Comparison of ENCODE assay signal across 10 cellular contexts in the genomic region with DNA sequence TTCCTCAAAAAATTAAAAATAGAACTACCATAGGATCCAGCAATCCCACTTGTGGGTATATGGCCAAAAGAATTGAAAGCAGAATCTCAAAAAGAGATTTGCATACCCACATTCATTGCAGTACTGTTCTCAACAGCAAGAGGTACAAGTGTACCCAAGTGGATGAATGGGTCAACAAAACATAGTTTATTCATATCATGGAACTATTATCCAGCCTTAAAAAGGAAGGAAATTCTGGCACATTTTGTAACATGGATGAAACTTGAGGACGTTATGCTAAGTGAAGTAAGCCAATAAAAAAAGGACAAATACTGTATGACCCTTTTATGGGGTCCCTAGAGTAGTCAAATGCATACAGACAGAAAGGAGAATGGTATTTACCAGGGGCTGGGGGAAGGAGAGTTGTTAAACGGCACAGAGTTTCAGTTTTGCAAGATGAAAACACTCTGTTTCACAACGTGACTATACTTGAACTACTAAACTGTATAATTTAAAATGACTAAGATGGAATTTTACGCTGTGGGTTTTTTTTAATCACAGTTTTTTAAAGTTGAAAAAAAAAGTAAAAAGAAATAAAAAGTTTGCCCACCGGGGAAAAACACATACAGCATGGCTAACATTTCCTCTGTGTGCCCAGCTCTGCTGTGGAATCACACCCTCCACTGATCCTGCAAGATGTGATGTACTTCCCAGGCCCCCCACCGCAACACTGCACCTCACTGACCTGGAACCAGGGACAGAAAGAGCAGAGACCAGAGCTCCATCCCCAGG. TPM values are rescaled to one million over a fixed set of nuclear protein-coding genes. Genes with fewer than 3 reads are reported as not detected.
DNase-seq lines count a peak whose midpoint lies in the region; ATAC-seq and TF ChIP-seq lines count a peak whose summit lies in the region.
"Had no signal": no experiment of that assay in that cellular context is flagged by ENCODE, and none has a peak within 500 bp of the region (broad histone marks: within the 10 kb centered on the region; RNA-seq: fewer than 3 reads in every experiment).

No MANE protein-coding gene starts in this region.

- H3K4me1 ChIP-seq in gastrocnemius medialis = no peaks in the 10 kb centered on the region
- H3K4me1 ChIP-seq: gastroesophageal sphincter had no signal

- POLR2A ChIA-PET in activated CD4-positive, alpha-beta memory T cell treated with anti-CD3 and anti-CD28 coated beads, Interleukin-2, amount 10 ng/mL, durations not matched to agents 7 days and 5 days (lab: Charles Lee) = no interaction called here
- POLR2A ChIA-PET in HEK293T (lab: Yijun Ruan, JAX) = no interaction called here

- intact Hi-C loops in gastrocnemius medialis (cut with DNase I; ENCODE audit: low total_unique reads) = no loop called here

- CTCF ChIA-PET in activated CD4-positive, alpha-beta memory T cell treated with anti-CD3 and anti-CD28 coated beads, Interleukin-2, amount 10 ng/mL, durations not matched to agents 7 days and 5 days (lab: Charles Lee) = no interaction called here
- CTCF ChIA-PET in HEK293T (lab: Yijun Ruan, JAX) = no interaction called here

- no peaks in the 10 kb centered on the region for H3K36me3 Mint-ChIP-seq in activated CD4-positive, alpha-beta memory T cell treated with anti-CD3 and anti-CD28 coated beads, Interleukin-2, amount 10 ng/mL, durations not matched to agents 7 days and 5 days (ENCODE audit: low read depth)

- H3K27ac ChIP-seq in gastrocnemius medialis = no peak overlapping the region
- H3K27ac ChIP-seq: gastroesophageal sphincter had no signal

- peaks cover 4% of the 10 kb centered on the region for H3K9me3 Mint-ChIP-seq in activated CD4-positive, alpha-beta memory T cell treated with anti-CD3 and anti-CD28 coated beads, Interleukin-2, amount 10 ng/mL, durations not matched to agents 7 days and 5 days

- in situ Hi-C loops in gastrocnemius medialis (cut with MboI; ENCODE audit: low sequenced_read_pairs in 4 of 4) = no loop called here

- no peak overlapping the region for H3K4me3 ChIP-seq in gastrocnemius medialis
- H3K4me3 ChIP-seq: gastroesophageal sphincter had no signal

- ATAC-seq in GM19351 (IDR thresholded peaks at IDR 0.05; ENCODE audit: unreplicated experiment) (peak; percentile 81), HG02973 (IDR thresholded peaks at IDR 0.05; ENCODE audit: unreplicated experiment) (peak; percentile 71), gastrocnemius medialis (no peak)
- ATAC-seq: gastroesophageal sphincter had no signal

- H3K9me3 ChIP-seq in gastrocnemius medialis = no peaks in the 10 kb centered on the region
- H3K9me3 ChIP-seq: gastroesophageal sphincter had no signal

- no peaks in the 10 kb centered on the region for H3K36me3 ChIP-seq in gastrocnemius medialis
- H3K36me3 ChIP-seq: gastroesophageal sphincter had no signal

- TF ChIP-seq CTCF in GM12874 (IDR thresholded peaks at IDR 0.05; ENCODE audit: insufficient read depth, low read depth, low read length) = peak; percentile 23; the same call in 1 of the 2 replicates
- no peak for TF ChIP-seq CTCF in gastrocnemius medialis (IDR thresholded peaks at IDR 0.05 in 4 of 5, conservative IDR thresholded peaks at IDR 0.05 in 1 of 5)

- peak overlapping the region; percentile 11 for H3K27ac Mint-ChIP-seq in activated CD4-positive, alpha-beta memory T cell treated with anti-CD3 and anti-CD28 coated beads, Interleukin-2, amount 10 ng/mL, durations not matched to agents 7 days and 5 days

- no peak overlapping the region for H3K4me3 Mint-ChIP-seq in activated CD4-positive, alpha-beta memory T cell treated with anti-CD3 and anti-CD28 coated beads, Interleukin-2, amount 10 ng/mL, durations not matched to agents 7 days and 5 days

- no peaks in the 10 kb centered on the region for H3K27me3 Mint-ChIP-seq in activated CD4-positive, alpha-beta memory T cell treated with anti-CD3 and anti-CD28 coated beads, Interleukin-2, amount 10 ng/mL, durations not matched to agents 7 days and 5 days

- H3K27me3 ChIP-seq in gastrocnemius medialis = no peaks in the 10 kb centered on the region

- peaks cover 23% of the 10 kb centered on the region for H3K4me1 Mint-ChIP-seq in activated CD4-positive, alpha-beta memory T cell treated with anti-CD3 and anti-CD28 coated beads, Interleukin-2, amount 10 ng/mL, durations not matched to agents 7 days and 5 days

- no peak for DNase-seq in activated CD4-positive, alpha-beta memory T cell treated with anti-CD3 and anti-CD28 coated beads, Interleukin-2, amount 10 ng/mL, durations not matched to agents 7 days and 5 days
- DNase-seq in AG08396 (ENCODE audit: low spot score) (no peak), NCI-H1436 (lab: John Stamatoyannopoulos, UW) (no peak), gastrocnemius medialis (no peak), HEK293T (ENCODE audit: extremely low spot score) (no peak)
- DNase-seq: NCI-H526 treated with DMSO at 0.1 percent for 48 hours had no signal

- no peak for TF ChIP-seq POLR2A in gastrocnemius medialis (IDR thresholded peaks at IDR 0.05)

TF ChIP-seq in HEK293T, 16 proteins besides CTCF, POLR2A, EP300 and RAD21:
- TF ChIP-seq, protein P1, sequence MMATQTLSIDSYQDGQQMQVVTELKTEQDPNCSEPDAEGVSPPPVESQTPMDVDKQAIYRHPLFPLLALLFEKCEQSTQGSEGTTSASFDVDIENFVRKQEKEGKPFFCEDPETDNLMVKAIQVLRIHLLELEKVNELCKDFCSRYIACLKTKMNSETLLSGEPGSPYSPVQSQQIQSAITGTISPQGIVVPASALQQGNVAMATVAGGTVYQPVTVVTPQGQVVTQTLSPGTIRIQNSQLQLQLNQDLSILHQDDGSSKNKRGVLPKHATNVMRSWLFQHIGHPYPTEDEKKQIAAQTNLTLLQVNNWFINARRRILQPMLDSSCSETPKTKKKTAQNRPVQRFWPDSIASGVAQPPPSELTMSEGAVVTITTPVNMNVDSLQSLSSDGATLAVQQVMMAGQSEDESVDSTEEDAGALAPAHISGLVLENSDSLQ (IDR thresholded peaks at IDR 0.05) = no peak
- TF ChIP-seq L3MBTL2 (conservative IDR thresholded peaks at IDR 0.05) = no peak

RNA-seq across cellular contexts. Expression of gene TVP23A, which starts 6.1 kb away (rescaled TPM):
- total RNA-seq in activated CD4-positive, alpha-beta memory T cell treated with anti-CD3 and anti-CD28 coated beads, Interleukin-2, amount 10 ng/mL, durations not matched to agents 7 days and 5 days = not detected
- total RNA-seq in gastrocnemius medialis = not detected

Comparison
In these comparisons a context has a peak if more than half of its experiments do, and no peak if none do; other contexts are left out.
1. ATAC-seq: peak in GM19351 (single experiment) and HG02973 (single experiment); none in gastrocnemius medialis (0 of 2).